ENCODE assay signal across 1 cellular context in the genomic region with DNA sequence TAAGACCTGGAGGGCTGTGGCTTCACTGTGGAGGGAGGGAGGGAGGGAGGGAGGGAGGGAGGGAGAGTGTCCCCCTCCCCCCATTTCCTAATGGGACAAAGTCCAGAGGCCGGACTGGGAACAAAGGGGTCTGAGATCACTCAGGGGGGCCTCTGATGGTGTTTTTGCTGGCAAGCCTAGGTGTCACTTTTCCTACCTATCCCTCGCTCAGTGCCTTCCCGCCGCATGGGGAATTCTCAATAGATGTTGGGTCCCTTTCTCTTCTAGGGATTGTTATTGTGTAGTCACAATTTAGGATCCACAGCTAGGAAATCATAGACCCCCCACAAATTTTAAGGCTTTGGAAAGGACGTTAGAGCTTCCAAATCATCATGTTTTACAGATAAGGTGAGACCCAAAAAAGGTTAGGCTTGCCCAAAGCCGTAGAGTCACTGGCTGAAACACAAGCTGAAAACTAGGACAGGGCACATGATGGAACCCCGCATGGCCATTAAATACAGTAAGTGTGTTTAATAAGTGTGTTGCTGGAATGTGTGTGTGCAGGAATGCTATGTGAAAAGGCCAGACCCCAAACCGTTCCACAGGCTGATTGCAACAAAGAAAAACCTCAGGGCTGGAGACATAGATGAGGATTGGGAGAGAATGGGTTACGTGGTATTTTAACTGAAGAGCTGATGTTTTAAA.
TF ChIP-seq lines count a peak whose summit lies in the region.

No MANE protein-coding gene starts in this region.

TF ChIP-seq in HCT116, 20 proteins besides CTCF, POLR2A, EP300 and RAD21 (continued from another document):
- TF ChIP-seq, protein P1, sequence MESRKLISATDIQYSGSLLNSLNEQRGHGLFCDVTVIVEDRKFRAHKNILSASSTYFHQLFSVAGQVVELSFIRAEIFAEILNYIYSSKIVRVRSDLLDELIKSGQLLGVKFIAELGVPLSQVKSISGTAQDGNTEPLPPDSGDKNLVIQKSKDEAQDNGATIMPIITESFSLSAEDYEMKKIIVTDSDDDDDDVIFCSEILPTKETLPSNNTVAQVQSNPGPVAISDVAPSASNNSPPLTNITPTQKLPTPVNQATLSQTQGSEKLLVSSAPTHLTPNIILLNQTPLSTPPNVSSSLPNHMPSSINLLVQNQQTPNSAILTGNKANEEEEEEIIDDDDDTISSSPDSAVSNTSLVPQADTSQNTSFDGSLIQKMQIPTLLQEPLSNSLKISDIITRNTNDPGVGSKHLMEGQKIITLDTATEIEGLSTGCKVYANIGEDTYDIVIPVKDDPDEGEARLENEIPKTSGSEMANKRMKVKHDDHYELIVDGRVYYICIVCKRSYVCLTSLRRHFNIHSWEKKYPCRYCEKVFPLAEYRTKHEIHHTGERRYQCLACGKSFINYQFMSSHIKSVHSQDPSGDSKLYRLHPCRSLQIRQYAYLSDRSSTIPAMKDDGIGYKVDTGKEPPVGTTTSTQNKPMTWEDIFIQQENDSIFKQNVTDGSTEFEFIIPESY (IDR thresholded peaks at IDR 0.05; ENCODE audit: extremely low read depth, insufficient replicate concordance, low read length), result no peak
- TF ChIP-seq, protein P2, sequence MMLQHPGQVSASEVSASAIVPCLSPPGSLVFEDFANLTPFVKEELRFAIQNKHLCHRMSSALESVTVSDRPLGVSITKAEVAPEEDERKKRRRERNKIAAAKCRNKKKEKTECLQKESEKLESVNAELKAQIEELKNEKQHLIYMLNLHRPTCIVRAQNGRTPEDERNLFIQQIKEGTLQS (IDR thresholded peaks at IDR 0.05), result no peak
- TF ChIP-seq, protein P3, sequence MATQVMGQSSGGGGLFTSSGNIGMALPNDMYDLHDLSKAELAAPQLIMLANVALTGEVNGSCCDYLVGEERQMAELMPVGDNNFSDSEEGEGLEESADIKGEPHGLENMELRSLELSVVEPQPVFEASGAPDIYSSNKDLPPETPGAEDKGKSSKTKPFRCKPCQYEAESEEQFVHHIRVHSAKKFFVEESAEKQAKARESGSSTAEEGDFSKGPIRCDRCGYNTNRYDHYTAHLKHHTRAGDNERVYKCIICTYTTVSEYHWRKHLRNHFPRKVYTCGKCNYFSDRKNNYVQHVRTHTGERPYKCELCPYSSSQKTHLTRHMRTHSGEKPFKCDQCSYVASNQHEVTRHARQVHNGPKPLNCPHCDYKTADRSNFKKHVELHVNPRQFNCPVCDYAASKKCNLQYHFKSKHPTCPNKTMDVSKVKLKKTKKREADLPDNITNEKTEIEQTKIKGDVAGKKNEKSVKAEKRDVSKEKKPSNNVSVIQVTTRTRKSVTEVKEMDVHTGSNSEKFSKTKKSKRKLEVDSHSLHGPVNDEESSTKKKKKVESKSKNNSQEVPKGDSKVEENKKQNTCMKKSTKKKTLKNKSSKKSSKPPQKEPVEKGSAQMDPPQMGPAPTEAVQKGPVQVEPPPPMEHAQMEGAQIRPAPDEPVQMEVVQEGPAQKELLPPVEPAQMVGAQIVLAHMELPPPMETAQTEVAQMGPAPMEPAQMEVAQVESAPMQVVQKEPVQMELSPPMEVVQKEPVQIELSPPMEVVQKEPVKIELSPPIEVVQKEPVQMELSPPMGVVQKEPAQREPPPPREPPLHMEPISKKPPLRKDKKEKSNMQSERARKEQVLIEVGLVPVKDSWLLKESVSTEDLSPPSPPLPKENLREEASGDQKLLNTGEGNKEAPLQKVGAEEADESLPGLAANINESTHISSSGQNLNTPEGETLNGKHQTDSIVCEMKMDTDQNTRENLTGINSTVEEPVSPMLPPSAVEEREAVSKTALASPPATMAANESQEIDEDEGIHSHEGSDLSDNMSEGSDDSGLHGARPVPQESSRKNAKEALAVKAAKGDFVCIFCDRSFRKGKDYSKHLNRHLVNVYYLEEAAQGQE (IDR thresholded peaks at IDR 0.05; ENCODE audit: low read depth), result no peak
- TF ChIP-seq TCF7L2 (IDR thresholded peaks at IDR 0.05; ENCODE audit: borderline replicate concordance, extremely low read depth, insufficient read depth, insufficient read length) (no peak), FOSL1 (IDR thresholded peaks at IDR 0.05; ENCODE audit: low read depth) (no peak), SP1 (IDR thresholded peaks at IDR 0.05; ENCODE audit: low read depth) (no peak), ZFX (IDR thresholded peaks at IDR 0.05) (no peak)
TF ChIP-seq in HCT116: peak in this region for 0.
